In genomic region chr11:114160884-114161283, GRCh38 we compare ENCODE assay signal across 10 cellular contexts.
DNase-seq lines count a peak whose midpoint lies in the region; ATAC-seq and TF ChIP-seq lines count a peak whose summit lies in the region.
"Had no signal": no experiment of that assay in that cellular context is flagged by ENCODE, and none has a peak within 500 bp of the region (broad histone marks: within the 10 kb centered on the region; RNA-seq: fewer than 3 reads in every experiment).

No MANE protein-coding gene starts in this region.

- 87 to 95% (median 91%) methylated on average over 5 of the region's 5 CpGs for WGBS in stomach, 5 donors

- DNase-seq in NAMALWA (ENCODE audit: low spot score) (peak; percentile 8), ascending aorta (ENCODE audit: low spot score in 2 of 2) (no peak), lower lobe of right lung (no peak), stomach (no peak), NCI-H1436 (lab: John Stamatoyannopoulos, UW) (no peak), NCI-H345 (lab: John Stamatoyannopoulos, UW) (no peak)
- DNase-seq in NK-92 treated with Interleukin-12 subunit alpha and Interleukin-12 subunit beta, amount 100 ng/mL, for 24 hours (lab: John Stamatoyannopoulos, UW), result no peak
- DNase-seq: KBM-7, SHP77 treated with DMSO at 0.1 percent for 48 hours had no signal

- TF ChIP-seq CTCF in ascending aorta (IDR thresholded peaks at IDR 0.05) (no peak), lower lobe of right lung (IDR thresholded peaks at IDR 0.05) (no peak), stomach (IDR thresholded peaks at IDR 0.05) (no peak)

- H3K27ac ChIP-seq in ascending aorta (peak overlapping the region; percentile 92 to 99), lower lobe of right lung (peak overlapping the region; percentile 97), stomach (peak overlapping the region; percentile 85 to 99 (median 95))

- peaks cover 25 to 47% of the 10 kb centered on the region in 2 donors for H3K36me3 ChIP-seq in ascending aorta
- H3K36me3 ChIP-seq in lower lobe of right lung, result peaks cover 29% of the 10 kb centered on the region
- H3K36me3 ChIP-seq in stomach, result peaks cover 5 to 30% (median 29%) of the 10 kb centered on the region in 4 donors

- H3K4me1 ChIP-seq in ascending aorta, result peaks cover 59 to 93% of the 10 kb centered on the region in 2 donors
- H3K4me1 ChIP-seq in lower lobe of right lung, result peaks cover 96% of the 10 kb centered on the region
- peaks cover 82 to 100% (median 94%) of the 10 kb centered on the region in 4 donors for H3K4me1 ChIP-seq in stomach

- no peak for TF ChIP-seq POLR2A in stomach (IDR thresholded peaks at IDR 0.05)

- H3K27me3 ChIP-seq in ascending aorta (no peaks in the 10 kb centered on the region), lower lobe of right lung (ENCODE audit: low read depth) (no peaks in the 10 kb centered on the region), stomach (no peaks in the 10 kb centered on the region)

- intact Hi-C loops in ascending aorta (cut with DNase I) (loop anchor here (5.0 kb wide), 1 partner anchor 136 kb away; the partner anchor contains the start of gene NNMT), lower lobe of right lung (cut with DNase I) (no loop called here), stomach (cut with DNase I; ENCODE audit: low total_unique reads) (no loop called here)

- TF ChIP-seq EP300 in stomach (IDR thresholded peaks at IDR 0.05), result no peak

- ATAC-seq in lower lobe of right lung, result no peak
- ATAC-seq in GM21786 (IDR thresholded peaks at IDR 0.05; ENCODE audit: unreplicated experiment), result no peak

- H3K4me3 ChIP-seq in ascending aorta (peak overlapping the region; percentile 44 to 48), lower lobe of right lung (no peak overlapping the region), stomach (peak overlapping the region in 1 of 4 donors; percentile 5)

- H3K9me3 ChIP-seq in ascending aorta (no peaks in the 10 kb centered on the region), lower lobe of right lung (no peaks in the 10 kb centered on the region), stomach (no peaks in the 10 kb centered on the region)
